Comparison of ENCODE assay signal across 31 cellular contexts in genomic region chr3:128430731-128431130, GRCh38. TPM values are rescaled to one million over a fixed set of nuclear protein-coding genes. Genes with fewer than 3 reads are reported as not detected.
"Had no signal": no experiment of that assay in that cellular context is flagged by ENCODE, and none has a peak within 500 bp of the region (broad histone marks: within the 10 kb centered on the region; RNA-seq: fewer than 3 reads in every experiment).

No MANE protein-coding gene starts in this region.

- ATAC-seq: left lobe of liver; mucosa of descending colon; natural killer cell treated with Interleukin-12 subunit alpha and Interleukin-12 subunit beta and Interleukin-15 and Interleukin-18, amount 100 ng/mL, for 72 hours; stimulated activated effector memory CD8-positive, alpha-beta T cell treated with anti-CD3 and anti-CD28 coated beads, Interleukin-12 subunit alpha, Interleukin-12 subunit beta, amount 100 ng/mL, for 72 hours; stimulated activated naive CD8-positive, alpha-beta T cell treated with anti-CD3 and anti-CD28 coated beads, Interleukin-15, Interleukin-2, amounts not matched to agents 100 U/mL and 50 U/mL, for 24 hours had no signal

- H3K27ac Mint-ChIP-seq: memory B cell; natural killer cell treated with Interleukin-12 subunit alpha and Interleukin-12 subunit beta and Interleukin-15 and Interleukin-18, amount 100 ng/mL, for 72 hours; stimulated activated effector memory CD8-positive, alpha-beta T cell treated with anti-CD3 and anti-CD28 coated beads, Interleukin-12 subunit alpha, Interleukin-12 subunit beta, amount 100 ng/mL, for 72 hours had no signal

- DNase-seq: dermis blood vessel endothelial cell; effector memory CD4-positive, alpha-beta T cell; foreskin melanocyte; head of caudate nucleus; mucosa of descending colon; naive B cell; occipital lobe; ovary; sigmoid colon; stimulated activated CD4-positive, alpha-beta T cell treated with anti-CD3 and anti-CD28 coated beads, Interleukin-2, amount 100 ng/mL, for 24 hours; stimulated activated CD4-positive, alpha-beta T cell treated with anti-CD3 and anti-CD28 coated beads, Interleukin-4, amount 100 ng/mL, for 24 hours; stimulated activated naive CD8-positive, alpha-beta T cell treated with anti-CD3 and anti-CD28 coated beads, Interleukin-15, Interleukin-2, amounts not matched to agents 100 U/mL and 50 U/mL, for 24 hours; substantia nigra had no signal

- H3K4me3 ChIP-seq: coronary artery, esophagus muscularis mucosa, lung, mucosa of descending colon, ovary, prostate gland, right atrium auricular region, sigmoid colon, thoracic aorta, tibial nerve, vagina had no signal

- H3K9me3 Mint-ChIP-seq: memory B cell; natural killer cell treated with Interleukin-12 subunit alpha and Interleukin-12 subunit beta and Interleukin-15 and Interleukin-18, amount 100 ng/mL, for 72 hours; stimulated activated effector memory CD8-positive, alpha-beta T cell treated with anti-CD3 and anti-CD28 coated beads, Interleukin-12 subunit alpha, Interleukin-12 subunit beta, amount 100 ng/mL, for 72 hours had no signal

- H3K36me3 Mint-ChIP-seq: memory B cell had no signal

- H3K4me3 Mint-ChIP-seq: memory B cell; natural killer cell treated with Interleukin-12 subunit alpha and Interleukin-12 subunit beta and Interleukin-15 and Interleukin-18, amount 100 ng/mL, for 72 hours; stimulated activated effector memory CD8-positive, alpha-beta T cell treated with anti-CD3 and anti-CD28 coated beads, Interleukin-12 subunit alpha, Interleukin-12 subunit beta, amount 100 ng/mL, for 72 hours had no signal

RNA-seq across cellular contexts. Expression of gene DNAJB8, which starts 36.0 kb away (rescaled TPM):
- total RNA-seq: dermis blood vessel endothelial cell; endothelial cell of umbilical vein; epithelial cell of proximal tubule; esophagus muscularis mucosa; fibroblast of lung; left lobe of liver; liver; lung; mucosa of descending colon; natural killer cell treated with Interleukin-12 subunit alpha and Interleukin-12 subunit beta and Interleukin-15 and Interleukin-18, amount 100 ng/mL, for 72 hours; occipital lobe; ovary; right atrium auricular region; sigmoid colon; skeletal muscle tissue; thoracic aorta; tibial nerve; ureter; vagina had no signal
